ENCODE assay signal across 1 cellular context in the genomic region with DNA sequence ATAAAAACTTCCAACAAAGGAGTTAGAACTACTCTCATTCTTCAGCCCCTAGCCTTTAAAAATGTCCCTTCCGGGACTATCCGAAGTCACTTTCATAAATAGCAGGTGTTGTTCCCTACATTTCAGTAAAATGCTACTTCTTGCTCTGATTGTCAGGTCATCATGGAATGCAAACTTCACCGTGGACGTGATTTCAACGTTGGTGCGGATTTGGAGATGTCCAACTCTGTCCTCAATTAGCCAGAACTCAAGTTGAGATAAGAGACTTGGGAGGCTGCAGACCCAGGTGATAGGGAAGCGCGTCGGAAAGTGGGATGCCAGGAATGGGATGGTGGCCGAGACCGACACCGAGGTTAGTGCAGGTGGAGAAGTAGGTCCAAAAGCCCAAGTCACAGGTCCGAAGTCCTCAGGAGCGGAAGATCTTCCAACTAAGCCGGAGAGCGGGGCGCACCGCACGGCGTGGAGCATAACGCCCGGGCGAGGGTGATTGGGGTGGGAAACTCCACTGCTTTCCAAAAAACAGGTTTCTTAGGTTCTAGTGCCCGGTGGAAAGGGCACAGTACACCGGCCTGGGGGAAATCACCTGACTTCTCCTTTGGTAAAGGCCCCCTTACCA.
TF ChIP-seq lines count a peak whose summit lies in the region.

No MANE protein-coding gene starts in this region.

TF ChIP-seq in H1, 55 proteins besides CTCF, POLR2A, EP300 and RAD21:
- TF ChIP-seq ZNF274 (IDR thresholded peaks at IDR 0.05; ENCODE audit: borderline replicate concordance, extremely low read depth, low read length) (no peak), FOSL1 (IDR thresholded peaks at IDR 0.05; ENCODE audit: insufficient read depth, low read depth, low read length) (no peak), KDM4A (IDR thresholded peaks at IDR 0.05; ENCODE audit: low read depth, low read length, severe bottlenecking) (no peak), POLR2AphosphoS5 (IDR thresholded peaks at IDR 0.05; ENCODE audit: low read depth, low read length) (no peak), SUZ12 (IDR thresholded peaks at IDR 0.05; ENCODE audit: low read length) (peak; percentile 97), CBX8 (IDR thresholded peaks at IDR 0.05; ENCODE audit: borderline replicate concordance, low read depth, low read length) (peak; percentile 51; the same call in 1 of the 2 replicates), SAP30 (IDR thresholded peaks at IDR 0.05; ENCODE audit: insufficient read depth, insufficient replicate concordance, low read length) (no peak), SP4 (IDR thresholded peaks at IDR 0.05; ENCODE audit: low read length) (no peak), EZH2 (IDR thresholded peaks at IDR 0.05; ENCODE audit: low read depth, low read length, severe bottlenecking) (peak; percentile 92), CBX5 (IDR thresholded peaks at IDR 0.05; ENCODE audit: low read depth, low read length) (no peak)
